Comparison of ENCODE assay signal across 8 cellular contexts in the genomic region with DNA sequence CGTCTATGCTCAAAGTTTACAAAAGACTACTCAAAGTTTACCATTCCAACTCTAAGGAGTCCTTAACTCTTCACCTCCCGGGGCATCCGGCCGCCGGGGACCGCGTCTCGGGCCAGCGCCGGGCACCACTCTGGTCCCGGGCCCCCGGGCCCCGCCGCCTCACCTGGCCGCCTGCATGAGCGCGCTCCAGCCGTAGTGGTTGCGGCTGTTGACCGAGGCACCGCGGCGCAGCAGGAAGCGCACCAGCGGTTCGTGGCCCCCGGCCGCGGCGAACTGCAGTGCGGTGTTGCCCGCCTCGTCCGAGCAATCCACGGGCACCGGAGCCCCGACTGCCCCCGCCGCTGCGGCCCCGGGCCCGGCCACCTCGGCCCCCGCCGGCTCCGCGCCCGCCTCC. TPM values are rescaled to one million over a fixed set of nuclear protein-coding genes. Genes with fewer than 3 reads are reported as not detected.
DNase-seq lines count a peak whose midpoint lies in the region; ATAC-seq, FAIRE-seq and TF ChIP-seq lines count a peak whose summit lies in the region.

No MANE protein-coding gene starts in this region.

- H4K91ac ChIP-seq in trophoblast cell (ENCODE audit: low read depth, low read length) = peak overlapping the region; percentile 56

- H2AK5ac ChIP-seq in trophoblast cell (ENCODE audit: low read length) = no peak overlapping the region

- H3K4me2 ChIP-seq in trophoblast cell (ENCODE audit: low read length) = peak overlapping the region; percentile 66

- H3K27ac ChIP-seq in trophoblast cell (ENCODE audit: low read depth, low read length) = peak overlapping the region; percentile 2

- no peak overlapping the region for H2BK12ac ChIP-seq in trophoblast cell (ENCODE audit: low read length)

- H3K9me3 ChIP-seq in trophoblast cell (ENCODE audit: insufficient read depth, low read depth, low read length) = peaks cover 2% of the 10 kb centered on the region

- peak overlapping the region; percentile 34 for H4K12ac ChIP-seq in trophoblast cell (ENCODE audit: low read depth, low read length)

- H3K14ac ChIP-seq in trophoblast cell (ENCODE audit: low read length) = peak overlapping the region; percentile 64

- H3K9ac ChIP-seq in trophoblast cell (ENCODE audit: low read length) = peak overlapping the region; percentile 81

- peak; percentile 41 for ATAC-seq in GM19043 (IDR thresholded peaks at IDR 0.05; ENCODE audit: low read depth, unreplicated experiment)
- ATAC-seq in HG03354 (IDR thresholded peaks at IDR 0.05; ENCODE audit: poor library complexity, severe bottlenecking, unreplicated experiment) = peak; percentile 43

- H2BK120ac ChIP-seq in trophoblast cell (ENCODE audit: insufficient read depth, low read length, poor library complexity) = no peak overlapping the region

- peak overlapping the region; percentile 91 for H4K8ac ChIP-seq in trophoblast cell (ENCODE audit: low read depth, low read length)

- H3K4me3 ChIP-seq in trophoblast cell (ENCODE audit: low read depth, low read length) = peak overlapping the region; percentile 83

- peaks cover 8% of the 10 kb centered on the region for H3K79me1 ChIP-seq in trophoblast cell (ENCODE audit: low read length)

- no peaks in the 10 kb centered on the region for H3K27me3 ChIP-seq in trophoblast cell (ENCODE audit: insufficient read depth, low read length)

- H3K23ac ChIP-seq in trophoblast cell (ENCODE audit: low read length) = no peak overlapping the region

- peak; percentile 60 for DNase-seq in AG20443 (ENCODE audit: low spot score)
- DNase-seq in activated CD8-positive, alpha-beta memory T cell treated with anti-CD3 and anti-CD28 coated beads, Interleukin-2, amount 50 U/mL, for 4 hours = peak; percentile 26
- peak; percentile 17 for DNase-seq in glomerular visceral epithelial cell (ENCODE audit: extremely low spot score)
- peak in 1 of 2 donors; percentile 48 for DNase-seq in trophoblast cell
- DNase-seq in NCI-H1436 (lab: John Stamatoyannopoulos, UW) = no peak
- no peak for DNase-seq in D721Med (ENCODE audit: insufficient read length, low spot score)

- no peak for FAIRE-seq in D721Med (lab: Jason Lieb, UNC)

- H3K36me3 ChIP-seq in trophoblast cell (ENCODE audit: control insufficient read depth in 1 of 2, insufficient read depth in 2 of 2, low read length in 2 of 2) = no peaks in the 10 kb centered on the region

- H3K18ac ChIP-seq in trophoblast cell (ENCODE audit: low read length) = peak overlapping the region; percentile 74

- WGBS in trophoblast cell (ENCODE audit: extremely low coverage, insufficient coverage, insufficient read length) = no CpG with 5 or more reads among the region's 48 CpGs

- H2BK5ac ChIP-seq in trophoblast cell (ENCODE audit: low read depth, low read length, poor library complexity) = no peak overlapping the region

- H2AFZ ChIP-seq in trophoblast cell (ENCODE audit: insufficient read depth, low read length, poor library complexity) = peak overlapping the region; percentile 68

- H3K4ac ChIP-seq in trophoblast cell (ENCODE audit: low read depth, low read length) = no peak overlapping the region

- peaks cover 2% of the 10 kb centered on the region for H3K79me2 ChIP-seq in trophoblast cell (ENCODE audit: control insufficient read depth, insufficient read depth, low read length, poor library complexity)

- peaks cover 8 to 11% of the 10 kb centered on the region in 2 experiments for H3K4me1 ChIP-seq in trophoblast cell (ENCODE audit: control insufficient read depth in 1 of 2, insufficient read depth in 2 of 2, low read length in 2 of 2)

- no peak for TF ChIP-seq CTCF in D721Med (IDR thresholded peaks at IDR 0.05; ENCODE audit: insufficient read depth, missing control alignments)

RNA-seq across cellular contexts. Expression of a gene that starts 0.4 kb away (rescaled TPM):
- 12.1 TPM in 2 replicates for polyA plus RNA-seq in trophoblast cell (2013)

RNA-seq across cellular contexts. Expression of a gene that starts 11.5 kb away (rescaled TPM):
- polyA plus RNA-seq in trophoblast cell (2013) = 3.4 and 3.7 TPM in 2 replicates

Comparison
In these comparisons a context has a peak if more than half of its experiments do, and no peak if none do; other contexts are left out.
1. DNase-seq: peak in AG20443 (single experiment), activated CD8-positive, alpha-beta memory T cell treated with anti-CD3 and anti-CD28 coated beads, Interleukin-2, amount 50 U/mL, for 4 hours (single experiment) and glomerular visceral epithelial cell (single experiment); none in NCI-H1436 (single experiment) and D721Med (single experiment).